1 cellular context compared by ENCODE assay signal in the genomic region with DNA sequence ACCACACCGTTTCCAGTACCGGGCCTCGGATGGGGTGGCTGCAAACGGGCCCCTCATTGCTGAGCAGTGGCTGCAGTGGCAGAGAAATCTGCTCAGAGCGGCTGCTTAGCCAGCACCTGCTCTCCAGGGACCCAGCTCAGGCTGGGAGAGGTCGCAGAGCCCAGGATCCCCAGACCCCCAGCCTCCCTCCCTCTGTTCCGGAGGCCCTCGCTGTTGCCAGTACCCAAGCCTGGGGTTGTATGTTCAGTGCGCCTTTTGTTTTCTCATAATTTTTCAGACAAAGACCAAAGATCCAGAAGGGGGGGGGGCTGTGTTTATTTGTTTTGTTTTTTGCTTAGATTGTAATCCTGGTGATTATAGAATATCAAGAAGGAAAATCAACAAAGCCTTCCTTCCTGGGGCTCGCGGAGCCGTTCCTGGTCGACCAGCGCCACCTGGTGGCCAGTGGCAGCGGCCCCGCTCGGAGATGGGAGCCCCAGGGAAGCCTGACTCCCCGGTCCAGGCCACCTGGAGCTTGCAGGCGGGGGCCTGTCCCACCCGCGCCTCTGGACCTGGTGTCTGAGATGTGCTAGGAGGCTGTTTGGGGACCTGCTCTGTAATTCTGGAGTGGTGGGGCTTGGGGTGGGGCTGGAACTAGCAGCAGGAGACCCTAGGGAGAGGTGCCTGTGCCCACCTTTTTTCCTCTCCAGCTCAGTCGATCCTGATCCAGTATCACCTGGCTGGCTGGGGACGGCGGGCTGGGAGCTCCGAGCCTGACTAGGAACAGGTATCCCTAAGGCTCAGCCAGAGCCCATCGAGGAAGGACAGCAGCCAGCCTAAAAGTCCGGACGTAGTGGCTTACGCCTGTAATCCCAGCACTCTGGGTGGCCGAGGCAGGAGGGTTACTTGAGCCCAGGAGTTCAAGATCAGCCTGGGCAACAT.
TF ChIP-seq lines count a peak whose summit lies in the region.

No MANE protein-coding gene starts in this region.

TF ChIP-seq in IMR-90, 13 proteins besides CTCF, POLR2A, EP300 and RAD21:
- TF ChIP-seq SMC3 (IDR thresholded peaks at IDR 0.05; ENCODE audit: low read depth, low read length) (peak; percentile 96), MXI1 (IDR thresholded peaks at IDR 0.05; ENCODE audit: borderline replicate concordance, low read depth, low read length) (no peak)
